Comparison of ENCODE assay signal across 29 cellular contexts in the genomic region with DNA sequence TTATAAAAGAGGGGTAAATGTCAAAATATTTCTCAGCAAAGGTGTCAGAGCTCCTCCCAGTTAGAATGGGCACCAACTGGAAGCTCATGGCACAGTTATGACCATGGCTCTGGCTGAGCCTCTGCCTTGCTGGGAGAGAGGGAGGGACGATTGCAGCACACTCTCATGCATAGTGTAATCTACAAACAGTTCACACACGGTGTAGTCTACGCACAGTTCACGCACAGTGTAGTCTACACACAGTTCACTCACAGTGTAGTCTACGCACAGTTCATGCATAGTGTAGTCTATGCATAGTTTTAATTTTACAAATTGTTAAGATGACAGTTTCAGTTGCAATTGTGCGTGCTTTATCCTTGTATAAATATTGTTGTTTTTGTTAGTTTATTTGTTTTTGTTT.
DNase-seq lines count a peak whose midpoint lies in the region; ATAC-seq and TF ChIP-seq lines count a peak whose summit lies in the region.
"Had no signal": no experiment of that assay in that cellular context is flagged by ENCODE, and none has a peak within 500 bp of the region (broad histone marks: within the 10 kb centered on the region; RNA-seq: fewer than 3 reads in every experiment).

No MANE protein-coding gene starts in this region.

- peak; percentile 64 for DNase-seq in esophagus muscularis mucosa (ENCODE audit: extremely low spot score)
- no peak for DNase-seq in trophoblast cell
- DNase-seq in spleen: no peak
- DNase-seq: 8988T; ACHN; AML-193; BE2C; C1 segment of cervical spinal cord; Caco-2; Calu3; CD4-positive, alpha-beta memory T cell; CD4-positive, alpha-beta T cell; CD4-positive, CD25-positive, alpha-beta regulatory T cell; CD8-positive, alpha-beta memory T cell; CD8-positive, alpha-beta T cell; COR-L47; DMS 273 treated with DMSO at 0.1 percent for 48 hours; DMS153; DMS53; DMS79; DMS79 treated with DMSO at 0.1 percent for 48 hours; DND-41; EL had no signal

- H3K27me3 ChIP-seq in esophagus muscularis mucosa: no peaks in the 10 kb centered on the region
- H3K27me3 ChIP-seq in trophoblast cell (ENCODE audit: insufficient read depth, low read length): no peaks in the 10 kb centered on the region
- H3K27me3 ChIP-seq in spleen (replicated peaks in 1 of 7): no peaks in the 10 kb centered on the region
- H3K27me3 ChIP-seq: BE2C; BLaER1; BLaER1 treated with 17β-estradiol and CSF1 and Interleukin-3, amounts not matched to agents 10 nM and 100 nM had no signal

- no peak overlapping the region for H3K23ac ChIP-seq in trophoblast cell (ENCODE audit: low read length)

- H3K18ac ChIP-seq in trophoblast cell (ENCODE audit: low read length): no peak overlapping the region

- TF ChIP-seq CTCF in esophagus muscularis mucosa (IDR thresholded peaks at IDR 0.05) (no peak), spleen (IDR thresholded peaks at IDR 0.05 in 8 of 11, conservative IDR thresholded peaks at IDR 0.05 in 3 of 11) (no peak)

- H3K79me2 ChIP-seq in trophoblast cell (ENCODE audit: control insufficient read depth, insufficient read depth, low read length, poor library complexity): no peaks in the 10 kb centered on the region

- no peak for TF ChIP-seq EP300 in esophagus muscularis mucosa (IDR thresholded peaks at IDR 0.05)

- no peak overlapping the region for H2AK5ac ChIP-seq in trophoblast cell (ENCODE audit: low read length)

- no peak overlapping the region for H4K8ac ChIP-seq in trophoblast cell (ENCODE audit: low read depth, low read length)

- intact Hi-C loops in esophagus muscularis mucosa (cut with DNase I) (no loop called here), spleen (cut with DNase I; ENCODE audit: low total_unique reads) (no loop called here)

- H2BK5ac ChIP-seq in trophoblast cell (ENCODE audit: low read depth, low read length, poor library complexity): no peak overlapping the region

- H3K4me2 ChIP-seq in trophoblast cell (ENCODE audit: low read length): no peak overlapping the region
- H3K4me2 ChIP-seq: A549; BLaER1; BLaER1 treated with 17β-estradiol and CSF1 and Interleukin-3, amounts not matched to agents 10 nM and 100 nM had no signal

- no peaks in the 10 kb centered on the region for H3K4me1 ChIP-seq in esophagus muscularis mucosa
- H3K4me1 ChIP-seq in trophoblast cell (ENCODE audit: control insufficient read depth in 1 of 2, insufficient read depth in 2 of 2, low read length in 2 of 2): no peaks in the 10 kb centered on the region
- no peaks in the 10 kb centered on the region for H3K4me1 ChIP-seq in spleen
- H3K4me1 ChIP-seq: A549, BE2C, Caco-2 had no signal

- no peak overlapping the region for H2AFZ ChIP-seq in trophoblast cell (ENCODE audit: insufficient read depth, low read length, poor library complexity)

- TF ChIP-seq POLR2A in esophagus muscularis mucosa (IDR thresholded peaks at IDR 0.05; ENCODE audit: low read depth) (no peak), spleen (IDR thresholded peaks at IDR 0.05) (no peak)

- no peak for ATAC-seq in HG03196 (IDR thresholded peaks at IDR 0.05; ENCODE audit: unreplicated experiment)
- ATAC-seq: A549; CD8-positive, alpha-beta T cell had no signal

- WGBS in esophagus muscularis mucosa: 86% methylated on average over 6 of the region's 6 CpGs
- WGBS in trophoblast cell (ENCODE audit: extremely low coverage, insufficient coverage, insufficient read length): no CpG with 5 or more reads among the region's 6 CpGs
- 78 to 87% (median 86%) methylated on average over 6 of the region's 6 CpGs for WGBS in spleen, 5 donors

- no peak overlapping the region for H3K27ac ChIP-seq in esophagus muscularis mucosa (replicated peaks in 1 of 4)
- no peak overlapping the region for H3K27ac ChIP-seq in trophoblast cell (ENCODE audit: low read depth, low read length)
- no peak overlapping the region for H3K27ac ChIP-seq in spleen
- H3K27ac ChIP-seq: 22Rv1; A549; BLaER1; BLaER1 treated with 17β-estradiol and CSF1 and Interleukin-3, amounts not matched to agents 10 nM and 100 nM; C4-2B had no signal

- H2BK120ac ChIP-seq in trophoblast cell (ENCODE audit: insufficient read depth, low read length, poor library complexity): no peak overlapping the region

- H3K36me3 ChIP-seq in esophagus muscularis mucosa (no peaks in the 10 kb centered on the region), trophoblast cell (ENCODE audit: control insufficient read depth in 1 of 2, insufficient read depth in 2 of 2, low read length in 2 of 2) (no peaks in the 10 kb centered on the region), spleen (no peaks in the 10 kb centered on the region)
- H3K36me3 ChIP-seq: BE2C; BLaER1; BLaER1 treated with 17β-estradiol and CSF1 and Interleukin-3, amounts not matched to agents 10 nM and 100 nM had no signal

- no peak overlapping the region for H2BK12ac ChIP-seq in trophoblast cell (ENCODE audit: low read length)

- peak overlapping the region; percentile 59 for H3K9ac ChIP-seq in trophoblast cell (ENCODE audit: low read length)
- H3K9ac ChIP-seq: BLaER1; BLaER1 treated with 17β-estradiol and CSF1 and Interleukin-3, amounts not matched to agents 10 nM and 100 nM had no signal

- no peaks in the 10 kb centered on the region for H3K9me3 ChIP-seq in esophagus muscularis mucosa
- H3K9me3 ChIP-seq in trophoblast cell (ENCODE audit: insufficient read depth, low read depth, low read length): peaks cover 3% of the 10 kb centered on the region
- no peaks in the 10 kb centered on the region for H3K9me3 ChIP-seq in spleen
- H3K9me3 ChIP-seq: A549, BE2C, Caco-2 had no signal

- H3K79me1 ChIP-seq in trophoblast cell (ENCODE audit: low read length): no peaks in the 10 kb centered on the region

- no peak overlapping the region for H3K4ac ChIP-seq in trophoblast cell (ENCODE audit: low read depth, low read length)

- H4K91ac ChIP-seq in trophoblast cell (ENCODE audit: low read depth, low read length): no peak overlapping the region

- no peak overlapping the region for H3K14ac ChIP-seq in trophoblast cell (ENCODE audit: low read length)

- H3K4me3 ChIP-seq in esophagus muscularis mucosa (no peak overlapping the region), trophoblast cell (ENCODE audit: low read depth, low read length) (no peak overlapping the region), spleen (no peak overlapping the region)
- H3K4me3 ChIP-seq: A549; BLaER1; BLaER1 treated with 17β-estradiol and CSF1 and Interleukin-3, amounts not matched to agents 10 nM and 100 nM had no signal

- H4K12ac ChIP-seq in trophoblast cell (ENCODE audit: low read depth, low read length): no peak overlapping the region
